In the genomic region with DNA sequence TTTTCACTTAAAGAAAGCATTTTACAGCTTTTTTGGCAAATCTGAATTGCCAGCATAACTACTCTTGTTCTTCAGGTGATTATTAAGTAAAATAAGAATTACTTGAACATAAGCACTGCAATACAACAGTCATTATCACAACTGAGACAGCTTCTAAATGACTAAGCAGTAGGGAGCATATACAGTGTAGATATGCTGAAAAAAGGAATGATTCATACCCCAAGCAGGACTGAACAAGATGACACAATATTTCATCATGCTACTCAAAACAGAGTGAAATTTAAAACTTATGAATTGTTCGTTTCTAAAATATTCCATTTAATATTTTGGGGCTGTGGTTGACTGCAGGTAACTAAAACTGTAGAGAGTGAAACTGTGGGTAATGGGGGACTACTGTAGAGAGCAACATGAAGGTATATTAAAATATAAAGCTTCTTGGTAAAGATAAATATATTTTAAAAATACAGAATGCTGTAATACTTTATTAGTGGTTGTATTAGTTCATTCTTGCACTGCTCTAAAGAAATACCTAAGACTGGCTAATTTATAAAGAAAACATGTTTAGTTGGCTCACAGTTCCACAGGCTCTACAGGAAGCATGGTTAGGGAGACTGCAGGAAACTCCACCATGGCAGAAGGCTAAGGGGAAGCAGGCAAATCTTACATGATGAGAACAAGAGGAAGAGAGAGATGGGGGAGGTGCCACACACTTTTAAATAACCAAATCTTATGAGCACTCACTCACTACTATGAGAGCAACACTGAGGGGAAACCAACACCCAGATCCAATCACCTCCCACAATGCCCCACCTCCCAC, we compare ENCODE assay signal across 10 cellular contexts.
DNase-seq lines count a peak whose midpoint lies in the region; ATAC-seq and TF ChIP-seq lines count a peak whose summit lies in the region.
"Had no signal": no experiment of that assay in that cellular context is flagged by ENCODE, and none has a peak within 500 bp of the region (broad histone marks: within the 10 kb centered on the region; RNA-seq: fewer than 3 reads in every experiment).

No MANE protein-coding gene starts in this region.

- no peak overlapping the region for H3K27ac ChIP-seq in colonic mucosa
- H3K27ac ChIP-seq: prostate gland, thoracic aorta had no signal

- H3K4me1 ChIP-seq in colonic mucosa: no peaks in the 10 kb centered on the region
- H3K4me1 ChIP-seq: prostate gland had no signal

- no peaks in the 10 kb centered on the region for H3K36me3 ChIP-seq in colonic mucosa
- H3K36me3 ChIP-seq: prostate gland, thoracic aorta had no signal

- H3K9ac ChIP-seq in colonic mucosa (ENCODE audit: low read depth in 2 of 2, low read length in 2 of 2): no peak overlapping the region

- H3K27me3 ChIP-seq in colonic mucosa: no peaks in the 10 kb centered on the region

- ATAC-seq in GM21390 (IDR thresholded peaks at IDR 0.05; ENCODE audit: unreplicated experiment): peak; percentile 60
- no peak for ATAC-seq in HG03457 (IDR thresholded peaks at IDR 0.05; ENCODE audit: unreplicated experiment)

- DNase-seq in AG08395 (ENCODE audit: low spot score): peak; percentile 57
- peak; percentile 81 for DNase-seq in LHCN-M2 (ENCODE audit: low read depth)
- peak; percentile 92 for DNase-seq in epithelial cell of esophagus (ENCODE audit: low read depth)
- no peak for DNase-seq in cortex of kidney (lab: John Stamatoyannopoulos, UW)
- no peak for DNase-seq in colonic mucosa
- no peak for DNase-seq in NCI-H748 (lab: John Stamatoyannopoulos, UW; ENCODE audit: unreplicated experiment)

- intact Hi-C loops in colonic mucosa (cut with DNase I): no loop called here

- H3K4me3 ChIP-seq in epithelial cell of esophagus (ENCODE audit: low read length) (no peak overlapping the region), colonic mucosa (no peak overlapping the region)
- H3K4me3 ChIP-seq: prostate gland, thoracic aorta had no signal

- no peaks in the 10 kb centered on the region for H3K9me3 ChIP-seq in colonic mucosa
- H3K9me3 ChIP-seq: prostate gland had no signal

- TF ChIP-seq CTCF in epithelial cell of esophagus (IDR thresholded peaks at IDR 0.05; ENCODE audit: insufficient read depth, low read depth, low read length, missing control alignments): no peak
- TF ChIP-seq CTCF in colonic mucosa (IDR thresholded peaks at IDR 0.05): no peak

Comparison
In these comparisons a context has a peak if more than half of its experiments do, and no peak if none do; other contexts are left out.
1. DNase-seq: peak in AG08395 (single experiment), LHCN-M2 (single experiment) and epithelial cell of esophagus (single experiment); none in cortex of kidney (single experiment), colonic mucosa (single experiment) and NCI-H748 (single experiment).